In the genomic region with DNA sequence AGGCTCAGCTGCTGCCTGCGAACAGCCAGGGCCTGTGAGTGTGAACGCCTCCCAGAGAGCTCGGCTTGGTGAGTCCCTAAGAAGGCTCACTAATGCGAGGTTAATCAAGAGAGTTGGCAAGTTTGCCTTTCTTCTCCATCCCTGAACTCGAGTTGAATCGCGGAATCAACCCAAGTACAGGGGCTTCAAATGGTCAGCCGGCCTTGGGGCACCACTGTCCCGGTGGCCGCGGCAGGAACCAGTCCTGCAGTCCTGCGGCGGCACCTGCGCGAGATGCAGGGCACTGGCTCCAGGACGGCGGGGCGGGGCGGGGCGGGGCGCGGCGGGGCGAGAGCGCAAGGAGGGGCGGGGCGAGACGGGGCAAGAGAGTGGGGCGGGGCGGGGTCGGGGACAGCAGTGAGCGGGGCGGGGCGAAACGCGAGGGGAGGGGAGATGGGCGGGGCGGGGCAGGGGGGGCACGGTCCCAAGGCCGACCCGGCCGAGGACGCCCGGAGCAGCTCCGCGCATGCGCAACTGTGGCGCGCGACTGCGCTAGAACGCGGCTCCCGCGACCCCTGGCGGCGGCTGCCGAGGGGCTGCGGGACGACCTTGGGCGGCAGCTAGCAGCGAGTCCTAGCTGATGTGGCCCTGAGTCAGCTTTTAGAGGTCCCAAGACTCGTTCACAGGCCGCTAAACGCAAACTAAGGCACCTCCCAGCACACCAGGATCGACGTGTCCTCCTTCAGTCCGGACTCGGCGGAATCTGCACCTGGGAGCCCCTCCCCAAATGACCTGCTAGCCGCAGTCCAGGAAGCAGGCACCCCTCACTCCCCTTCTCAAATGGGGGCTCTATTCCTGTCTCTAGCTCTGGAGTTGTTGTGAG, we compare ENCODE assay signal across 8 cellular contexts. TPM values are rescaled to one million over a fixed set of nuclear protein-coding genes. Genes with fewer than 3 reads are reported as not detected.
DNase-seq lines count a peak whose midpoint lies in the region; ATAC-seq and TF ChIP-seq lines count a peak whose summit lies in the region.

No MANE protein-coding gene starts in this region.

- no peaks in the 10 kb centered on the region for H3K27me3 Mint-ChIP-seq in CD4-positive, alpha-beta T cell
- peaks cover 3% of the 10 kb centered on the region for H3K27me3 Mint-ChIP-seq in activated CD4-positive, alpha-beta memory T cell treated with anti-CD3 and anti-CD28 coated beads, Interleukin-2, amount 10 ng/mL, durations not matched to agents 7 days and 5 days

- peaks cover 10% of the 10 kb centered on the region for H3K9me3 ChIP-seq in CD4-positive, alpha-beta T cell (ENCODE audit: control insufficient read depth, low read length)
- no peaks in the 10 kb centered on the region for H3K9me3 ChIP-seq in ectodermal cell (ENCODE audit: control insufficient read depth, low read length)

- TF ChIP-seq CTCF in CD4-positive, alpha-beta T cell (IDR thresholded peaks at IDR 0.05) = peak; percentile 88

- intact Hi-C loops in CD4-positive, alpha-beta T cell (cut with DNase I, micrococcal nuclease) = loop anchor here (1.0 to 5.0 kb wide), 9 partner anchors 69 to 1079 kb away; partner anchors contain the start of genes CALM1 (in 1 of the 2), NRDE2 (in 1 of the 2), PPP4R3A (in 1 of the 2) and RPS6KA5 (in 1 of the 2)

- 3% methylated on average over 69 to 71 of the region's 71 CpGs for WGBS in ectodermal cell, 2 experiments

- peaks cover 23% of the 10 kb centered on the region for H3K4me1 Mint-ChIP-seq in CD4-positive, alpha-beta T cell (ENCODE audit: low read depth)
- peaks cover 20% of the 10 kb centered on the region for H3K4me1 Mint-ChIP-seq in activated CD4-positive, alpha-beta memory T cell treated with anti-CD3 and anti-CD28 coated beads, Interleukin-2, amount 10 ng/mL, durations not matched to agents 7 days and 5 days

- H3K36me3 ChIP-seq in ectodermal cell (ENCODE audit: control insufficient read depth, insufficient read depth, low read length) = no peaks in the 10 kb centered on the region

- peak overlapping the region; percentile 63 for H3K27ac ChIP-seq in CD4-positive, alpha-beta T cell (ENCODE audit: low read depth, low read length)
- H3K27ac ChIP-seq in ectodermal cell (ENCODE audit: insufficient read depth, low read depth, low read length, poor library complexity, severe bottlenecking) = no peak overlapping the region

- H3K4me3 Mint-ChIP-seq in CD4-positive, alpha-beta T cell = peak overlapping the region; percentile 91
- peak overlapping the region; percentile 70 for H3K4me3 Mint-ChIP-seq in activated CD4-positive, alpha-beta memory T cell treated with anti-CD3 and anti-CD28 coated beads, Interleukin-2, amount 10 ng/mL, durations not matched to agents 7 days and 5 days

- POLR2A ChIA-PET in CD4-positive, alpha-beta T cell (lab: Charles Lee) = interaction anchor here (0.5 to 3.5 kb wide), 17 partner anchors 10 to 1281 kb away, joined by 3 to 65 read pairs (median 4); partner anchors contain the start of genes CALM1, GPR68, NRDE2 and PPP4R3A
- POLR2A ChIA-PET in activated CD4-positive, alpha-beta memory T cell treated with anti-CD3 and anti-CD28 coated beads, Interleukin-2, amount 10 ng/mL, durations not matched to agents 7 days and 5 days (lab: Charles Lee) = interaction anchor here (0.9 to 2.5 kb wide), 19 partner anchors 8 to 798 kb away, joined by 3 to 12 read pairs (median 4); partner anchors contain the start of genes CCDC88C, PSMC1 and TTC7B

- peaks cover 8% of the 10 kb centered on the region for H3K36me3 Mint-ChIP-seq in CD4-positive, alpha-beta T cell (ENCODE audit: low read depth)
- H3K36me3 Mint-ChIP-seq in activated CD4-positive, alpha-beta memory T cell treated with anti-CD3 and anti-CD28 coated beads, Interleukin-2, amount 10 ng/mL, durations not matched to agents 7 days and 5 days (ENCODE audit: low read depth) = peaks cover 4% of the 10 kb centered on the region

- CTCF ChIA-PET in CD4-positive, alpha-beta T cell (lab: Charles Lee) = interaction anchor here (0.6 to 2.5 kb wide), 9 partner anchors 10 to 457 kb away, joined by 3 to 12 read pairs (median 4); no protein-coding TSS in a partner anchor
- CTCF ChIA-PET in activated CD4-positive, alpha-beta memory T cell treated with anti-CD3 and anti-CD28 coated beads, Interleukin-2, amount 10 ng/mL, durations not matched to agents 7 days and 5 days (lab: Charles Lee) = interaction anchor here (0.7 to 3.8 kb wide), 33 partner anchors 12 to 502 kb away, joined by 3 to 51 read pairs (median 4); partner anchors contain the start of genes PSMC1 and RPS6KA5

- DNase-seq in CD4-positive, alpha-beta T cell = peak; percentile 82 to 97 (median 94)
- DNase-seq in NCI-H748 (lab: John Stamatoyannopoulos, UW; ENCODE audit: unreplicated experiment) (peak; percentile 93), medulla oblongata (ENCODE audit: extremely low spot score) (peak; percentile 94)
- DNase-seq in activated CD4-positive, alpha-beta memory T cell treated with anti-CD3 and anti-CD28 coated beads, Interleukin-2, amount 10 ng/mL, durations not matched to agents 7 days and 5 days = peak; percentile 96
- DNase-seq in stimulated activated CD4-positive, alpha-beta T cell treated with anti-CD3 and anti-CD28 coated beads, TNF-alpha, amount 100 ng/mL, for 48 hours (ENCODE audit: low read depth in 3 of 3) = peak; percentile 86 to 95 (median 89)

- H3K9me3 Mint-ChIP-seq in CD4-positive, alpha-beta T cell = peaks cover 5% of the 10 kb centered on the region
- H3K9me3 Mint-ChIP-seq in activated CD4-positive, alpha-beta memory T cell treated with anti-CD3 and anti-CD28 coated beads, Interleukin-2, amount 10 ng/mL, durations not matched to agents 7 days and 5 days = peaks cover 6% of the 10 kb centered on the region

- peak overlapping the region; percentile 89 for H3K27ac Mint-ChIP-seq in CD4-positive, alpha-beta T cell
- H3K27ac Mint-ChIP-seq in activated CD4-positive, alpha-beta memory T cell treated with anti-CD3 and anti-CD28 coated beads, Interleukin-2, amount 10 ng/mL, durations not matched to agents 7 days and 5 days = peak overlapping the region; percentile 78

- ATAC-seq in CD4-positive, alpha-beta T cell (ENCODE audit: poor library complexity) = peak; percentile 83
- ATAC-seq in GM19395 (IDR thresholded peaks at IDR 0.05; ENCODE audit: unreplicated experiment) (peak; percentile 78), HG03558 (IDR thresholded peaks at IDR 0.05; ENCODE audit: extremely low read depth, unreplicated experiment) (peak; percentile 64)

- H3K4me3 ChIP-seq in ectodermal cell (ENCODE audit: insufficient read depth, low read depth, low read length) = peak overlapping the region; percentile 34

- no peaks in the 10 kb centered on the region for H3K4me1 ChIP-seq in ectodermal cell (ENCODE audit: control insufficient read depth, insufficient read depth, low read length)

- no peaks in the 10 kb centered on the region for H3K27me3 ChIP-seq in CD4-positive, alpha-beta T cell (ENCODE audit: control insufficient read depth, insufficient read depth, low read length)
- peaks cover 9% of the 10 kb centered on the region for H3K27me3 ChIP-seq in ectodermal cell (ENCODE audit: control insufficient read depth, insufficient read depth, low read length, poor library complexity, severe bottlenecking)

RNA-seq across cellular contexts. Expression of gene TTC7B, which starts 58.0 kb away (rescaled TPM):
- total RNA-seq in CD4-positive, alpha-beta T cell = 1 to 10 TPM; 1.2 to 1.3 TPM
- 1 to 10 TPM; 8.8 to 9.5 TPM for total RNA-seq in activated CD4-positive, alpha-beta memory T cell treated with anti-CD3 and anti-CD28 coated beads, Interleukin-2, amount 10 ng/mL, durations not matched to agents 7 days and 5 days
- polyA plus RNA-seq in ectodermal cell (2013, experiment 1 of 4) = 27.9 TPM
- 27.8 TPM for polyA plus RNA-seq in ectodermal cell (2013, experiment 2 of 4)
- polyA plus RNA-seq in ectodermal cell (2013, experiment 3 of 4) = 30.2 TPM
- polyA plus RNA-seq in ectodermal cell (2013, experiment 4 of 4) = 32.3 TPM

Comparison
In these comparisons a context has a peak if more than half of its experiments do, and no peak if none do; other contexts are left out.
1. RNA of gene TTC7B, which starts 58.0 kb away (total RNA-seq): 8.8 to 9.5 TPM in activated CD4-positive, alpha-beta memory T cell treated with anti-CD3 and anti-CD28 coated beads, Interleukin-2, amount 10 ng/mL, durations not matched to agents 7 days and 5 days; 1.2 to 1.3 TPM in CD4-positive, alpha-beta T cell; every median in the first group is over 4 times any median in the second.
2. Peak in every context shown above with its lines, with median percentiles within 50 percentile points of each other: ATAC-seq and DNase-seq.